In genomic region chr10:118723467-118723866, GRCh38 we compare ENCODE assay signal across 25 cellular contexts. TPM values are rescaled to one million over a fixed set of nuclear protein-coding genes. Genes with fewer than 3 reads are reported as not detected.
DNase-seq lines count a peak whose midpoint lies in the region; ATAC-seq, FAIRE-seq and TF ChIP-seq lines count a peak whose summit lies in the region.
"Had no signal": no experiment of that assay in that cellular context is flagged by ENCODE, and none has a peak within 500 bp of the region (broad histone marks: within the 10 kb centered on the region; RNA-seq: fewer than 3 reads in every experiment).

No MANE protein-coding gene starts in this region.

- intact Hi-C loops in IMR-90 (cut with micrococcal nuclease) (loop anchor here (5.0 to 10.0 kb wide), 2 partner anchors 261 to 301 kb away; partner anchors contain the start of gene NANOS1), endothelial cell of umbilical vein (cut with micrococcal nuclease) (no loop called here)

- H3K4me2 ChIP-seq in IMR-90 (ENCODE audit: low read depth, low read length) = no peak overlapping the region
- H3K4me2 ChIP-seq in endothelial cell of umbilical vein (ENCODE audit: insufficient read depth, low read length) = peak overlapping the region; percentile 55

- no peak overlapping the region for H3K18ac ChIP-seq in IMR-90 (ENCODE audit: low read depth, low read length)

- H3K79me2 ChIP-seq in endothelial cell of umbilical vein (ENCODE audit: control insufficient read depth, insufficient read depth, low read length) = peaks cover 27% of the 10 kb centered on the region

- TF ChIP-seq POLR2A in IMR-90 (IDR thresholded peaks at IDR 0.05; ENCODE audit: low read depth, low read length) = no peak
- TF ChIP-seq POLR2A in endothelial cell of umbilical vein (IDR thresholded peaks at IDR 0.05; ENCODE audit: low read depth, low read length) = no peak
- TF ChIP-seq POLR2A in GM12892 (IDR thresholded peaks at IDR 0.05; ENCODE audit: low read depth, low read length) = no peak

- H3K9me1 ChIP-seq in IMR-90 (ENCODE audit: insufficient read depth, low read length) (peaks cover 7% of the 10 kb centered on the region), endothelial cell of umbilical vein (replicated peaks; ENCODE audit: control insufficient read depth, extremely low read depth, insufficient read depth, low read length) (no peaks in the 10 kb centered on the region)

- H4K5ac ChIP-seq in IMR-90 (ENCODE audit: low read depth, low read length) = no peak overlapping the region

- BruUV-seq in IMR-90 (replicated peaks; lab: Mats Ljungman, UMichigan) (no TSS peak), endothelial cell of umbilical vein (replicated peaks; lab: Mats Ljungman, UMichigan) (no TSS peak)

- no peak overlapping the region for H3K4ac ChIP-seq in IMR-90 (ENCODE audit: low read depth, low read length)

- H3K27me3 ChIP-seq in IMR-90 (ENCODE audit: control insufficient read depth, insufficient read depth, low read length) (no peaks in the 10 kb centered on the region), endothelial cell of umbilical vein (ENCODE audit: control insufficient read depth in 2 of 2, insufficient read depth in 2 of 2, low read length in 2 of 2) (no peaks in the 10 kb centered on the region)
- H3K27me3 ChIP-seq: gastroesophageal sphincter, MG63 had no signal

- H2AFZ ChIP-seq in IMR-90 (replicated peaks; ENCODE audit: low read length, poor library complexity) (no peak overlapping the region), endothelial cell of umbilical vein (ENCODE audit: low read depth, low read length) (no peak overlapping the region)

- FAIRE-seq in endothelial cell of umbilical vein (lab: Jason Lieb, UNC) (peak; percentile 61), GM12892 (lab: Jason Lieb, UNC) (no peak)
- FAIRE-seq: colon, endometrium, HepG2 had no signal

- H3K4me3 Mint-ChIP-seq in nephron progenitor cell = no peak overlapping the region
- H3K4me3 Mint-ChIP-seq: CD4-positive, alpha-beta memory T cell; naive B cell; stimulated activated memory B cell treated with anti-CD40 and anti-IgM and Interleukin-4, amounts not matched to agents 10 μg/mL and 1 μg/mL and 100 μg/mL, for 72 hours; T-cell had no signal

- peaks cover 13 to 41% of the 10 kb centered on the region in 2 experiments for H3K79me1 ChIP-seq in IMR-90 (ENCODE audit: low read depth in 1 of 2, low read length in 2 of 2)

- H3K4me3 ChIP-seq in IMR-90 (ENCODE audit: insufficient read depth, low read depth, low read length) (no peak overlapping the region), endothelial cell of umbilical vein (replicated peaks in 1 of 3; ENCODE audit: insufficient read depth in 1 of 3, low read depth in 1 of 3, low read length in 3 of 3) (no peak overlapping the region)
- H3K4me3 ChIP-seq: gastroesophageal sphincter, HAP-1, MG63 had no signal

- H4K8ac ChIP-seq in IMR-90 (ENCODE audit: low read depth in 2 of 2, low read length in 2 of 2) = no peak overlapping the region

- H2BK15ac ChIP-seq in IMR-90 (ENCODE audit: low read depth, low read length) = no peak overlapping the region

- CTCF ChIA-PET in IMR-90 (lab: Yijun Ruan, JAX) (no interaction called here), endothelial cell of umbilical vein (lab: Charles Lee) (interaction anchor here (1.0 to 6.0 kb wide), 5 partner anchors 11 to 157 kb away, joined by 3 to 168 read pairs (median 4); partner anchors contain the start of gene CACUL1)

- H3K56ac ChIP-seq in IMR-90 (ENCODE audit: extremely low read depth, insufficient read depth, low read length) = no peak overlapping the region

- H3K4me1 Mint-ChIP-seq in nephron progenitor cell = peaks cover 27% of the 10 kb centered on the region
- H3K4me1 Mint-ChIP-seq: stimulated activated memory B cell treated with anti-CD40 and anti-IgM and Interleukin-4, amounts not matched to agents 10 μg/mL and 1 μg/mL and 100 μg/mL, for 72 hours had no signal

- H3K27ac ChIP-seq in IMR-90 (ENCODE audit: insufficient read depth, low read length) (no peak overlapping the region), endothelial cell of umbilical vein (ENCODE audit: insufficient read depth, low read depth, low read length) (peak overlapping the region; percentile 27)
- H3K27ac ChIP-seq: gastroesophageal sphincter had no signal

- H3K4me1 ChIP-seq in IMR-90 (ENCODE audit: control insufficient read depth, insufficient read depth, low read length) (peaks cover 15% of the 10 kb centered on the region), endothelial cell of umbilical vein (ENCODE audit: control insufficient read depth, extremely low read depth, insufficient read depth, low read length) (peaks cover 11% of the 10 kb centered on the region)
- H3K4me1 ChIP-seq: HAP-1 had no signal

- TF ChIP-seq RAD21 in IMR-90 (IDR thresholded peaks at IDR 0.05; ENCODE audit: low read length) = no peak

- dilution Hi-C loops in IMR-90 (cut with HindIII; ENCODE audit: low sequenced_read_pairs, unreplicated experiment) = no loop called here
- dilution Hi-C loops in endothelial cell of umbilical vein (cut with MboI; ENCODE audit: extremely low pct_ligation_motif_present, low sequenced_read_pairs) = no loop called here

- in situ Hi-C loops in IMR-90 (cut with MboI; ENCODE audit: low sequenced_read_pairs) = loop anchor here (5.0 kb wide), 1 partner anchor 156 kb away; no protein-coding TSS in a partner anchor

- no peak overlapping the region for H2BK20ac ChIP-seq in IMR-90 (ENCODE audit: low read depth, low read length)

- H3K36me3 ChIP-seq in IMR-90 (ENCODE audit: control insufficient read depth, insufficient read depth, low read length) (0 out of 2 replicates have a peak, but pooled peaks cover 3% of the 10 kb centered on the region), endothelial cell of umbilical vein (ENCODE audit: control insufficient read depth in 2 of 2, extremely low read depth in 1 of 2, insufficient read depth in 2 of 2, low read length in 2 of 2) (no peaks in the 10 kb centered on the region)
- H3K36me3 ChIP-seq: gastroesophageal sphincter, HAP-1, MG63 had no signal

- ATAC-seq in IMR-90 (ENCODE audit: low read depth) = peak; percentile 8; the same call in 1 of the 2 replicates
- ATAC-seq: gastroesophageal sphincter; HepG2; stimulated activated memory B cell treated with anti-CD40 and anti-IgM and Interleukin-4, amounts not matched to agents 10 μg/mL and 1 μg/mL and 100 μg/mL, for 72 hours; T-cell had no signal

- no peak overlapping the region for H2BK120ac ChIP-seq in IMR-90 (ENCODE audit: low read depth, low read length)

- H2AK5ac ChIP-seq in IMR-90 (ENCODE audit: low read depth, low read length) = no peak overlapping the region

- H4K91ac ChIP-seq in IMR-90 (ENCODE audit: insufficient read depth, low read depth, low read length) = no peak overlapping the region

- no peak for TF ChIP-seq CTCF in IMR-90 (conservative IDR thresholded peaks at IDR 0.05; ENCODE audit: low read depth, low read length)
- no peak for TF ChIP-seq CTCF in endothelial cell of umbilical vein (IDR thresholded peaks at IDR 0.05; ENCODE audit: extremely low read depth in 1 of 2, insufficient read depth in 1 of 2, low read depth in 1 of 2, low read length in 2 of 2)
- TF ChIP-seq CTCF in nephron progenitor cell (IDR thresholded peaks at IDR 0.05) = no peak

- H3K23ac ChIP-seq in IMR-90 (ENCODE audit: low read depth, low read length) = no peak overlapping the region

- H3K27me3 Mint-ChIP-seq in nephron progenitor cell (ENCODE audit: low read depth, poor library complexity) = no peaks in the 10 kb centered on the region
- H3K27me3 Mint-ChIP-seq: CD4-positive, alpha-beta memory T cell; naive B cell; stimulated activated memory B cell treated with anti-CD40 and anti-IgM and Interleukin-4, amounts not matched to agents 10 μg/mL and 1 μg/mL and 100 μg/mL, for 72 hours; T-cell had no signal

- no peak overlapping the region for H3K14ac ChIP-seq in IMR-90 (replicated peaks; ENCODE audit: low read depth, low read length)

- peak overlapping the region; percentile 83 for H3K27ac Mint-ChIP-seq in nephron progenitor cell
- H3K27ac Mint-ChIP-seq: stimulated activated memory B cell treated with anti-CD40 and anti-IgM and Interleukin-4, amounts not matched to agents 10 μg/mL and 1 μg/mL and 100 μg/mL, for 72 hours; T-cell had no signal

- POLR2A ChIA-PET in IMR-90 (lab: Charles Lee; ENCODE audit: unreplicated experiment) = interaction anchor here (0.5 kb wide), 1 partner anchor 38 kb away, joined by 3 read pairs; no protein-coding TSS in a partner anchor
- POLR2A ChIA-PET in endothelial cell of umbilical vein (lab: Charles Lee) = no interaction called here

- H4K20me1 ChIP-seq in IMR-90 (ENCODE audit: insufficient read depth, low read length) = peaks cover 32% of the 10 kb centered on the region
- peaks cover 8% of the 10 kb centered on the region for H4K20me1 ChIP-seq in endothelial cell of umbilical vein (replicated peaks; ENCODE audit: control insufficient read depth, extremely low read depth, insufficient read depth, low read length)

- no peak overlapping the region for H2BK5ac ChIP-seq in IMR-90 (ENCODE audit: low read depth, low read length, poor library complexity, severe bottlenecking)

- H3K9me3 Mint-ChIP-seq in nephron progenitor cell = no peaks in the 10 kb centered on the region
- H3K9me3 Mint-ChIP-seq: CD4-positive, alpha-beta memory T cell; naive B cell; stimulated activated memory B cell treated with anti-CD40 and anti-IgM and Interleukin-4, amounts not matched to agents 10 μg/mL and 1 μg/mL and 100 μg/mL, for 72 hours; T-cell had no signal

- no peak overlapping the region for H2AK9ac ChIP-seq in IMR-90 (replicated peaks; ENCODE audit: low read depth, low read length, poor library complexity)

- H3K9me3 ChIP-seq in IMR-90 (ENCODE audit: control insufficient read depth, insufficient read depth, low read length) = no peaks in the 10 kb centered on the region
- H3K9me3 ChIP-seq in endothelial cell of umbilical vein (replicated peaks; ENCODE audit: control insufficient read depth, insufficient read depth, low read length) = no peaks in the 10 kb centered on the region
- H3K9me3 ChIP-seq: gastroesophageal sphincter, HAP-1, MG63 had no signal

- H3K9ac ChIP-seq in IMR-90 (ENCODE audit: low read depth, low read length) (no peak overlapping the region), endothelial cell of umbilical vein (replicated peaks; ENCODE audit: extremely low read depth, insufficient read depth, low read length) (no peak overlapping the region)

- WGBS in IMR-90 (ENCODE audit: extremely low coverage in 2 of 2, insufficient read length in 1 of 2), 2 experiments = 50% methylated on average over 1 of the region's 6 CpGs; no CpG with 5 or more reads in 1 of the 2 experiments

- DNase-seq in AG20443 (ENCODE audit: low spot score) (peak; percentile 56), IMR-90 (peak; percentile 71), endothelial cell of umbilical vein (ENCODE audit: low read depth, low spot score) (peak; percentile 42), nephron progenitor cell (no peak), GF-D8 (lab: John Stamatoyannopoulos, UW) (no peak), GM12892 (ENCODE audit: insufficient read length) (no peak), RPMI8226 (no peak), SW480 (ENCODE audit: low spot score) (no peak)
- DNase-seq: activated CD8-positive, alpha-beta memory T cell treated with anti-CD3 and anti-CD28 coated beads for 24 hours; activated naive CD4-positive, alpha-beta T cell treated with anti-CD3 and anti-CD28 coated beads, Interleukin-2, amount 50 U/mL, for 16 hours; activated T-cell treated with anti-CD3 and anti-CD28 coated beads, Interleukin-2, amount 50 U/mL, for 48 hours; CD4-positive, alpha-beta memory T cell; MG63; naive B cell; NCI-H1436 treated with DMSO at 0.1 percent for 48 hours; NCI-H2171; NCI-H526 treated with DMSO at 0.1 percent for 48 hours; stimulated activated CD4-positive, alpha-beta T cell treated with anti-CD3 and anti-CD28 coated beads, Interleukin-1b, Interleukin-23, amount 100 ng/mL, for 48 hours; T-cell had no signal

- H3K36me3 Mint-ChIP-seq in nephron progenitor cell (ENCODE audit: low read depth) = peaks cover 28% of the 10 kb centered on the region

RNA-seq across cellular contexts. Expression of gene CACUL1, which starts 31.3 kb away (rescaled TPM):
- total RNA-seq in IMR-90 (2012; rRNA removed) (23.5 and 24.7 TPM in 2 replicates), endothelial cell of umbilical vein (35.1 and 38.6 TPM in 2 replicates)
- polyA plus RNA-seq in IMR-90 (2012; rRNA removed) (4.3 and 5.3 TPM in 2 replicates), endothelial cell of umbilical vein (5.0 and 6.0 TPM in 2 replicates)
- 1.9 and 2.2 TPM in 2 replicates for polyA plus RNA-seq in IMR-90 (2012; cell fraction: cytosol; rRNA removed)
- polyA plus RNA-seq in IMR-90 (2012; cell fraction: nucleus; rRNA removed; ENCODE audit: low replicate concordance) = 1.4 and 10.5 TPM in 2 replicates
- 5.0 and 5.6 TPM in 2 replicates for polyA plus RNA-seq in endothelial cell of umbilical vein (2011; cell fraction: cytosol; rRNA removed)
- 13.3 and 16.4 TPM in 2 replicates for polyA plus RNA-seq in endothelial cell of umbilical vein (2011; cell fraction: nucleus; rRNA removed)
- polyA plus RNA-seq in endothelial cell of umbilical vein (2012) = 19.4 and 19.5 TPM in 2 replicates
- 19.3 and 25.6 TPM in 2 replicates for polyA minus RNA-seq in endothelial cell of umbilical vein
- polyA minus RNA-seq in endothelial cell of umbilical vein (2011; cell fraction: cytosol; rRNA and poly(A)+ RNA removed) = 15.9 TPM
- 33.3 and 34.4 TPM in 2 replicates for polyA minus RNA-seq in endothelial cell of umbilical vein (2011; cell fraction: nucleus; rRNA and poly(A)+ RNA removed)
- 11.5 TPM for polyA plus RNA-seq in GM12892 (2012; ENCODE audit: missing spikeins)

Comparison
In these comparisons a context has a peak if more than half of its experiments do, and no peak if none do; other contexts are left out.
1. DNase-seq: peak in AG20443 (single experiment), IMR-90 (single experiment) and endothelial cell of umbilical vein (single experiment); none in nephron progenitor cell (single experiment), GF-D8 (single experiment), GM12892 (single experiment), RPMI8226 (single experiment) and SW480 (single experiment).